ENCODE assay signal across 25 cellular contexts in genomic region chr4:42488554-42488953, GRCh38.
A peak's percentile ranks its signal among the peaks of the same experiment; 100 is the strongest.
DNase-seq lines count a peak whose midpoint lies in the region; ATAC-seq and TF ChIP-seq lines count a peak whose summit lies in the region.
"Had no signal": no experiment of that assay in that cellular context is flagged by ENCODE, and none has a peak within 500 bp of the region (broad histone marks: within the 10 kb centered on the region; RNA-seq: fewer than 3 reads in every experiment).

No MANE protein-coding gene starts in this region.

- peak overlapping the region; percentile 81 for H3K9ac ChIP-seq in OCI-LY3 (ENCODE audit: low read length)

- H3K36me3 Mint-ChIP-seq in nephron (ENCODE audit: low read depth), result no peaks in the 10 kb centered on the region
- H3K36me3 Mint-ChIP-seq: activated naive CD4-positive, alpha-beta T cell treated with anti-CD3 and anti-CD28 coated beads, Interleukin-2, amount 50 U/mL, for 72 hours had no signal

- TF ChIP-seq CTCF in OCI-LY3 (IDR thresholded peaks at IDR 0.05; ENCODE audit: low read depth, low read length), result no peak
- TF ChIP-seq CTCF in nephron (IDR thresholded peaks at IDR 0.05; ENCODE audit: unreplicated experiment in 3 of 3), result no peak

- H4K20me1 ChIP-seq in OCI-LY3 (ENCODE audit: insufficient read depth, low read length), result no peaks in the 10 kb centered on the region

- peak overlapping the region; percentile 89 for H3K4me2 ChIP-seq in OCI-LY3 (ENCODE audit: low read length)

- peaks cover 29% of the 10 kb centered on the region for H3K4me1 Mint-ChIP-seq in nephron

- H3K27ac Mint-ChIP-seq in nephron, result peak overlapping the region in 2 of 3 experiments; percentile 57 to 74
- H3K27ac Mint-ChIP-seq: activated naive CD4-positive, alpha-beta T cell treated with anti-CD3 and anti-CD28 coated beads, Interleukin-2, amount 50 U/mL, for 72 hours; T-helper 1 cell treated with Interleukin-12 subunit alpha and Interleukin-12 subunit beta and Interleukin-4 antibody, amounts not matched to agents 30 μg/mL and 1 μg/mL, for 36 hours had no signal

- H3K27me3 ChIP-seq in OCI-LY3 (ENCODE audit: low read depth, low read length), result no peaks in the 10 kb centered on the region
- H3K27me3 ChIP-seq: ascending aorta, heart right ventricle had no signal

- no peaks in the 10 kb centered on the region for H3K9me3 ChIP-seq in OCI-LY3 (ENCODE audit: insufficient read depth, low read length)
- H3K9me3 ChIP-seq: ascending aorta, heart right ventricle, left ventricle myocardium inferior, psoas muscle, thoracic aorta had no signal

- H3K4me1 ChIP-seq in OCI-LY3 (ENCODE audit: low read length), result peaks cover 85% of the 10 kb centered on the region
- H3K4me1 ChIP-seq: ascending aorta, heart right ventricle, left ventricle myocardium inferior, psoas muscle had no signal

- DNase-seq in NCI-H2029 treated with DMSO at 0.1 percent for 48 hours (lab: John Stamatoyannopoulos, UW) (no peak), OCI-M2 (lab: John Stamatoyannopoulos, UW; ENCODE audit: unreplicated experiment) (no peak), NCI-H1417 (lab: John Stamatoyannopoulos, UW) (no peak), DMS53 treated with DMSO at 0.1 percent for 48 hours (lab: John Stamatoyannopoulos, UW; ENCODE audit: unreplicated experiment) (no peak)
- DNase-seq: activated CD4-positive, alpha-beta T cell treated with anti-CD3 and anti-CD28 coated beads for 48 hours; caudate nucleus; GOT3; heart right ventricle; immature natural killer cell; left ventricle myocardium inferior; NCI-H1092; NCI-H2081; NCI-H446 treated with DMSO at 0.1 percent for 48 hours; NK-92 treated with Interleukin-12 subunit alpha and Interleukin-12 subunit beta, amount 100 ng/mL, for 24 hours; psoas muscle; stimulated activated CD4-positive, alpha-beta T cell treated with anti-CD3 and anti-CD28 coated beads, Interleukin-1b, Interleukin-23, amount 100 ng/mL, for 48 hours had no signal

- no peak overlapping the region for H3K4me3 Mint-ChIP-seq in nephron
- H3K4me3 Mint-ChIP-seq: immature natural killer cell; T-helper 1 cell treated with Interleukin-12 subunit alpha and Interleukin-12 subunit beta and Interleukin-4 antibody, amounts not matched to agents 30 μg/mL and 1 μg/mL, for 36 hours had no signal

- H3K27ac ChIP-seq in OCI-LY3 (ENCODE audit: low read length), result peak overlapping the region; percentile 95
- H3K27ac ChIP-seq: ascending aorta, C4-2B, heart right ventricle, left ventricle myocardium inferior, psoas muscle, thoracic aorta had no signal

- no peaks in the 10 kb centered on the region for H3K79me2 ChIP-seq in OCI-LY3 (ENCODE audit: low read length)

- peaks cover 10% of the 10 kb centered on the region for H3K36me3 ChIP-seq in OCI-LY3 (replicated peaks; ENCODE audit: low read depth, low read length)
- H3K36me3 ChIP-seq: ascending aorta, heart right ventricle, left ventricle myocardium inferior, thoracic aorta had no signal

- peak overlapping the region; percentile 65 for H3K4me3 ChIP-seq in OCI-LY3 (ENCODE audit: low read length)
- H3K4me3 ChIP-seq: ascending aorta, heart right ventricle, left ventricle myocardium inferior, psoas muscle, thoracic aorta had no signal

- peaks cover 10% of the 10 kb centered on the region for H3K27me3 Mint-ChIP-seq in nephron (ENCODE audit: low read depth)

- H3K9me3 Mint-ChIP-seq in nephron, result no peaks in the 10 kb centered on the region
- H3K9me3 Mint-ChIP-seq: activated naive CD4-positive, alpha-beta T cell treated with anti-CD3 and anti-CD28 coated beads, Interleukin-2, amount 50 U/mL, for 72 hours; immature natural killer cell; T-helper 1 cell treated with Interleukin-12 subunit alpha and Interleukin-12 subunit beta and Interleukin-4 antibody, amounts not matched to agents 30 μg/mL and 1 μg/mL, for 36 hours had no signal

- ATAC-seq in GM18502 (IDR thresholded peaks at IDR 0.05; ENCODE audit: poor library complexity, unreplicated experiment), result peak; percentile 5
- peak; percentile 6 for ATAC-seq in HG02852 (IDR thresholded peaks at IDR 0.05; ENCODE audit: unreplicated experiment)
- ATAC-seq: activated naive CD4-positive, alpha-beta T cell treated with anti-CD3 and anti-CD28 coated beads, Interleukin-2, amount 50 U/mL, for 72 hours; heart right ventricle; psoas muscle had no signal

- no peak overlapping the region for H2AFZ ChIP-seq in OCI-LY3 (ENCODE audit: low read depth, low read length)
